ENCODE assay signal across 32 cellular contexts in genomic region chr9:133691191-133691590, GRCh38. TPM values are rescaled to one million over a fixed set of nuclear protein-coding genes. Genes with fewer than 3 reads are reported as not detected.
A peak's percentile ranks its signal among the peaks of the same experiment; 100 is the strongest.
DNase-seq lines count a peak whose midpoint lies in the region; ATAC-seq, FAIRE-seq and TF ChIP-seq lines count a peak whose summit lies in the region.
"Had no signal": no experiment of that assay in that cellular context is flagged by ENCODE, and none has a peak within 500 bp of the region (broad histone marks: within the 10 kb centered on the region; RNA-seq: fewer than 3 reads in every experiment).

No MANE protein-coding gene starts in this region.

- H3K18ac ChIP-seq in neuronal stem cell (ENCODE audit: low read length), result no peak overlapping the region

- no peaks in the 10 kb centered on the region for H3K36me3 Mint-ChIP-seq in Caco-2 (ENCODE audit: insufficient read depth, unreplicated experiment)
- H3K36me3 Mint-ChIP-seq: activated naive CD4-positive, alpha-beta T cell treated with anti-CD3 and anti-CD28 coated beads, Interleukin-2, amount 10 ng/mL, durations not matched to agents 7 days and 5 days; IgD-negative memory B cell; stimulated activated memory B cell treated with anti-CD40 and anti-IgM and Interleukin-4, amounts not matched to agents 10 μg/mL and 1 μg/mL and 100 μg/mL, for 72 hours had no signal

- in situ Hi-C loops in ACHN (cut with HindIII; ENCODE audit: low pct_ligation_motif_present, low pct_unique_long_range_greater_than_20kb, low sequenced_read_pairs), result no loop called here

- H3K23ac ChIP-seq in neuronal stem cell (ENCODE audit: low read depth, low read length, poor library complexity), result peak overlapping the region; percentile 25

- H3K4me1 Mint-ChIP-seq in Caco-2 (ENCODE audit: low read depth, unreplicated experiment), result peaks cover 38% of the 10 kb centered on the region
- H3K4me1 Mint-ChIP-seq: endodermal cell; IgD-negative memory B cell; stimulated activated memory B cell treated with anti-CD40 and anti-IgM and Interleukin-4, amounts not matched to agents 10 μg/mL and 1 μg/mL and 100 μg/mL, for 72 hours had no signal

- no peak overlapping the region for H3K4ac ChIP-seq in neuronal stem cell (ENCODE audit: low read length)

- no peak overlapping the region for H2BK12ac ChIP-seq in neuronal stem cell (ENCODE audit: low read length)

- peak overlapping the region; percentile 10 for H3K14ac ChIP-seq in neuronal stem cell (ENCODE audit: low read length)

- H2BK15ac ChIP-seq in neuronal stem cell (ENCODE audit: low read length), result no peak overlapping the region

- peaks cover 7 to 53% (median 44%) of the 10 kb centered on the region in 10 experiments; a peak in 18 of 20 replicates for H3K4me1 ChIP-seq in BLaER1 treated with 17β-estradiol and CSF1 and Interleukin-3, amounts not matched to agents 10 nM and 100 nM
- peaks cover 35% of the 10 kb centered on the region for H3K4me1 ChIP-seq in Caco-2
- H3K4me1 ChIP-seq in left ventricle myocardium inferior, result no peaks in the 10 kb centered on the region
- peaks cover 5 to 13% of the 10 kb centered on the region in 2 donors for H3K4me1 ChIP-seq in neuronal stem cell (ENCODE audit: control insufficient read depth in 2 of 2, insufficient read depth in 1 of 2, low read depth in 1 of 2, low read length in 2 of 2)
- H3K4me1 ChIP-seq: pancreas, SJSA1 had no signal

- peak overlapping the region in 1 of 11 experiments; percentile 7; a peak in 1 of 22 replicates for H3K9ac ChIP-seq in BLaER1 treated with 17β-estradiol and CSF1 and Interleukin-3, amounts not matched to agents 10 nM and 100 nM
- H3K9ac ChIP-seq in neuronal stem cell (ENCODE audit: low read depth, low read length, poor library complexity), result no peak overlapping the region

- TF ChIP-seq CTCF in Caco-2 (IDR thresholded peaks at IDR 0.05; ENCODE audit: insufficient read depth in 1 of 2, low read depth in 1 of 2, low read length in 1 of 2, severe bottlenecking in 1 of 2, unreplicated experiment in 1 of 2) (no peak), left ventricle myocardium inferior (IDR thresholded peaks at IDR 0.05; ENCODE audit: borderline replicate concordance) (no peak)

- H3K27me3 ChIP-seq in BLaER1 treated with 17β-estradiol and CSF1 and Interleukin-3, amounts not matched to agents 10 nM and 100 nM, result no peaks in the 10 kb centered on the region
- H3K27me3 ChIP-seq in Caco-2 (replicated peaks; ENCODE audit: control insufficient read depth, insufficient read depth, low read length) (no peaks in the 10 kb centered on the region), left ventricle myocardium inferior (ENCODE audit: low read depth) (peaks cover 37% of the 10 kb centered on the region), neuronal stem cell (ENCODE audit: control insufficient read depth in 3 of 3, insufficient read depth in 3 of 3, low read depth in 1 of 3, low read length in 3 of 3) (no peaks in the 10 kb centered on the region)
- H3K27me3 ChIP-seq: pancreas, SJSA1 had no signal

- peak overlapping the region; percentile 67 for H3K27ac Mint-ChIP-seq in Caco-2 (ENCODE audit: unreplicated experiment)
- H3K27ac Mint-ChIP-seq: activated naive CD4-positive, alpha-beta T cell treated with anti-CD3 and anti-CD28 coated beads, Interleukin-2, amount 10 ng/mL, durations not matched to agents 7 days and 5 days; endodermal cell; IgD-negative memory B cell; stimulated activated memory B cell treated with anti-CD40 and anti-IgM and Interleukin-4, amounts not matched to agents 10 μg/mL and 1 μg/mL and 100 μg/mL, for 72 hours had no signal

- peaks cover 3% of the 10 kb centered on the region for H3K79me1 ChIP-seq in neuronal stem cell (ENCODE audit: low read depth, low read length)

- H3K27me3 Mint-ChIP-seq in Caco-2 (ENCODE audit: insufficient read depth, unreplicated experiment), result peaks cover 2% of the 10 kb centered on the region
- H3K27me3 Mint-ChIP-seq: activated naive CD4-positive, alpha-beta T cell treated with anti-CD3 and anti-CD28 coated beads, Interleukin-2, amount 10 ng/mL, durations not matched to agents 7 days and 5 days; CD4-positive, alpha-beta memory T cell; naive thymus-derived CD8-positive, alpha-beta T cell; T-cell had no signal

- CTCF ChIA-PET in Caco-2 (lab: Charles Lee), result no interaction called here

- no peak overlapping the region for H4K8ac ChIP-seq in neuronal stem cell (ENCODE audit: low read depth, low read length)

- H3K36me3 ChIP-seq in BLaER1 treated with 17β-estradiol and CSF1 and Interleukin-3, amounts not matched to agents 10 nM and 100 nM, result peaks cover 0 to 17% (median 11%) of the 10 kb centered on the region in 11 experiments; a peak in 7 of 22 replicates
- no peaks in the 10 kb centered on the region for H3K36me3 ChIP-seq in Caco-2 (ENCODE audit: control insufficient read depth, insufficient read depth, low read length)
- H3K36me3 ChIP-seq in left ventricle myocardium inferior, result no peaks in the 10 kb centered on the region
- H3K36me3 ChIP-seq in neuronal stem cell (replicated peaks in 1 of 2; ENCODE audit: control insufficient read depth in 2 of 2, insufficient read depth in 2 of 2, low read length in 2 of 2), result no peaks in the 10 kb centered on the region

- H2AK5ac ChIP-seq in neuronal stem cell (ENCODE audit: low read depth, low read length), result peak overlapping the region; percentile 11

- no peak overlapping the region for H3K4me3 ChIP-seq in BLaER1 treated with 17β-estradiol and CSF1 and Interleukin-3, amounts not matched to agents 10 nM and 100 nM
- H3K4me3 ChIP-seq in Caco-2 (ENCODE audit: low read depth, low read length) (no peak overlapping the region), left ventricle myocardium inferior (no peak overlapping the region), neuronal stem cell (ENCODE audit: low read length in 2 of 2) (no peak overlapping the region)
- H3K4me3 ChIP-seq: coronary artery, pancreas, SJSA1 had no signal

- TF ChIP-seq POLR2A in GM12892 (IDR thresholded peaks at IDR 0.05; ENCODE audit: low read depth, low read length), result no peak

- intact Hi-C loops in Caco-2 (cut with micrococcal nuclease; ENCODE audit: unreplicated experiment) (loop anchor here (2.0 kb wide), 1 partner anchor 26 kb away; no protein-coding TSS in a partner anchor), left ventricle myocardium inferior (cut with micrococcal nuclease) (no loop called here)

- no peak overlapping the region for H2BK120ac ChIP-seq in neuronal stem cell (ENCODE audit: low read depth, low read length)

- POLR2A ChIA-PET in Caco-2 (lab: Charles Lee), result no interaction called here

- peak overlapping the region in 9 of 11 experiments; percentile 0 to 57 (median 18); a peak in 9 of 22 replicates for H3K4me2 ChIP-seq in BLaER1 treated with 17β-estradiol and CSF1 and Interleukin-3, amounts not matched to agents 10 nM and 100 nM
- no peak overlapping the region for H3K4me2 ChIP-seq in neuronal stem cell (ENCODE audit: insufficient read depth, low read length, poor library complexity, severe bottlenecking)

- H4K91ac ChIP-seq in neuronal stem cell (ENCODE audit: low read depth, low read length, poor library complexity), result no peak overlapping the region

- no TSS peak for BruUV-seq in Caco-2 (replicated peaks; lab: Mats Ljungman, UMichigan)

- DNase-seq in Caco-2, result no peak
- peak; percentile 4 for DNase-seq in left ventricle myocardium inferior
- DNase-seq in neuronal stem cell (ENCODE audit: low spot score), result no peak
- DNase-seq in ACHN, result no peak
- no peak for DNase-seq in GM12892 (ENCODE audit: insufficient read length)
- DNase-seq: activated CD4-positive, alpha-beta T cell treated with anti-CD3 and anti-CD28 coated beads, Interleukin-2, amount 50 U/mL, for 4 hours; activated CD8-positive, alpha-beta memory T cell treated with anti-CD3 and anti-CD28 coated beads, Interleukin-2, amount 50 U/mL, for 48 hours; activated naive CD4-positive, alpha-beta T cell treated with anti-CD3 and anti-CD28 coated beads, Interleukin-2, amount 10 ng/mL, durations not matched to agents 7 days and 5 days; amniotic stem cell; CD4-positive, alpha-beta memory T cell; endodermal cell; foreskin fibroblast; GOT3; naive thymus-derived CD8-positive, alpha-beta T cell; NCI-H1048; NCI-H1930; NCI-H526; NK-92 treated with Interleukin-12 subunit alpha and Interleukin-12 subunit beta, amount 100 ng/mL, for 24 hours; stimulated activated CD4-positive, alpha-beta T cell treated with anti-CD3 and anti-CD28 coated beads, Interleukin-4, amount 100 ng/mL, for 4 hours; T-cell had no signal

- no CpG with 5 or more reads among the region's 4 CpGs for WGBS in neuronal stem cell (ENCODE audit: extremely low coverage in 2 of 2, insufficient read length in 2 of 2, insufficient replicate concordance in 1 of 2), 2 donors

- peak overlapping the region; percentile 3 for H2AFZ ChIP-seq in neuronal stem cell (ENCODE audit: low read length)

- FAIRE-seq in GM12892 (lab: Jason Lieb, UNC), result no peak
- FAIRE-seq: bronchial epithelial cell, pancreas, urothelium cell line had no signal

- H3K4me3 Mint-ChIP-seq in Caco-2 (ENCODE audit: unreplicated experiment), result no peak overlapping the region
- H3K4me3 Mint-ChIP-seq: activated naive CD4-positive, alpha-beta T cell treated with anti-CD3 and anti-CD28 coated beads, Interleukin-2, amount 10 ng/mL, durations not matched to agents 7 days and 5 days; CD4-positive, alpha-beta memory T cell; endodermal cell; IgD-negative memory B cell; naive thymus-derived CD8-positive, alpha-beta T cell; stimulated activated memory B cell treated with anti-CD40 and anti-IgM and Interleukin-4, amounts not matched to agents 10 μg/mL and 1 μg/mL and 100 μg/mL, for 72 hours; T-cell had no signal

- H2BK5ac ChIP-seq in neuronal stem cell (ENCODE audit: low read length), result no peak overlapping the region

- no peaks in the 10 kb centered on the region for H3K9me3 Mint-ChIP-seq in Caco-2 (ENCODE audit: unreplicated experiment)
- H3K9me3 Mint-ChIP-seq: activated naive CD4-positive, alpha-beta T cell treated with anti-CD3 and anti-CD28 coated beads, Interleukin-2, amount 10 ng/mL, durations not matched to agents 7 days and 5 days; CD4-positive, alpha-beta memory T cell; endodermal cell; IgD-negative memory B cell; naive thymus-derived CD8-positive, alpha-beta T cell; stimulated activated memory B cell treated with anti-CD40 and anti-IgM and Interleukin-4, amounts not matched to agents 10 μg/mL and 1 μg/mL and 100 μg/mL, for 72 hours; T-cell had no signal

- H4K20me1 ChIP-seq in BLaER1 treated with 17β-estradiol and CSF1 and Interleukin-3, amounts not matched to agents 10 nM and 100 nM, result peaks cover 0 to 5% (median 0%) of the 10 kb centered on the region in 11 experiments; a peak in 1 of 22 replicates

- no peak for ATAC-seq in GM21423 (IDR thresholded peaks at IDR 0.05; ENCODE audit: unreplicated experiment)
- ATAC-seq: naive thymus-derived CD8-positive, alpha-beta T cell; pancreas; sciatic nerve; T-cell had no signal

- H3K9me3 ChIP-seq in BLaER1 treated with 17β-estradiol and CSF1 and Interleukin-3, amounts not matched to agents 10 nM and 100 nM (replicated peaks in 1 of 11), result no peaks in the 10 kb centered on the region
- H3K9me3 ChIP-seq in Caco-2 (no peaks in the 10 kb centered on the region), left ventricle myocardium inferior (replicated peaks) (no peaks in the 10 kb centered on the region), neuronal stem cell (replicated peaks in 1 of 2; ENCODE audit: control insufficient read depth in 2 of 2, insufficient read depth in 1 of 2, low read depth in 1 of 2, low read length in 2 of 2) (no peaks in the 10 kb centered on the region)
- H3K9me3 ChIP-seq: pancreas, SJSA1 had no signal

- no peak overlapping the region for H3K27ac ChIP-seq in BLaER1 treated with 17β-estradiol and CSF1 and Interleukin-3, amounts not matched to agents 10 nM and 100 nM
- no peak overlapping the region for H3K27ac ChIP-seq in left ventricle myocardium inferior (replicated peaks)
- H3K27ac ChIP-seq in neuronal stem cell (replicated peaks; ENCODE audit: low read length), result no peak overlapping the region
- H3K27ac ChIP-seq: coronary artery, pancreas, SJSA1 had no signal

RNA-seq across cellular contexts. Expression of gene SARDH, which starts 47.0 kb away (rescaled TPM):
- 0.36 and 0.37 TPM in 2 replicates for total RNA-seq in Caco-2 (2022)
- 0.63 TPM for total RNA-seq in left ventricle myocardium inferior
- 3.8 TPM for polyA plus RNA-seq in neuronal stem cell (2013, experiment 1 of 2)
- polyA plus RNA-seq in neuronal stem cell (2013, experiment 2 of 2), result 3.7 TPM
- polyA plus RNA-seq in GM12892 (2012; ENCODE audit: missing spikeins), result not detected

RNA-seq across cellular contexts. Expression of gene DBH, which starts 55.0 kb away (rescaled TPM):
- total RNA-seq in Caco-2 (2022), result not detected in 2 replicates
- not detected for total RNA-seq in left ventricle myocardium inferior
- polyA plus RNA-seq in neuronal stem cell (2013, experiment 1 of 2), result not detected
- not detected for polyA plus RNA-seq in neuronal stem cell (2013, experiment 2 of 2)
- polyA plus RNA-seq in GM12892 (2012; ENCODE audit: missing spikeins), result not detected
- total RNA-seq: bronchial epithelial cell; endodermal cell; esophagus mucosa; mesenteric fat pad; naive thymus-derived CD8-positive, alpha-beta T cell; pancreas; SJSA1 had no signal
- polyA plus RNA-seq: IgD-negative memory B cell; naive thymus-derived CD8-positive, alpha-beta T cell had no signal
